8 cellular contexts compared by ENCODE assay signal in the genomic region with DNA sequence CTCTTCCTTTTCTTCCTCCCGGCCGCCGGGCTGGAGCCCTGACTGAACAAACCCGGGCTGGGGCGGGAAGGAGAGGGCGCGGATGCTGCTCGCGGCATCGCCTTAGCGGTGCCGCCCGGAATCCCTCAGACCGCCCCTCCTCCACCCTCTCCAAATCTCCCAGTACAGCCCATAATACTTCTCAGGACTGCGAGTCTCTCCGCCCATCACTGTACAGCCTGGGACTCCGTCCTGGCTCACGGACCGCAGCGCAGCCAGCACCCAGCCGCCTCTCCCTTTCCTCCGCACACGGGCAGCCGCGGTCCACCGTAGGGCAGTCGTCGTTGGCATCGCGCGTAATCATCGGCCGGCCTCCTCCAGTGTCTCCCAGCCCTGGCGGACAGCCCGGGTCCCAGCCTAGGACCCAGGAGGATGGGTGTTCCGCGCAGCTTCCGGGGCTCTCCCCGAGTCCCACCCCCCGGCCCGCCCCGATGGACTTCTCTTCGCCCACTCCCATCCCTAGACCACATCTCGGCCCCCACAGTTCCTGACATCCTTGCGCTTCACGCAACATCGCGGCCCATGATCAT. TPM values are rescaled to one million over a fixed set of nuclear protein-coding genes. Genes with fewer than 3 reads are reported as not detected.
DNase-seq lines count a peak whose midpoint lies in the region; ATAC-seq, FAIRE-seq and TF ChIP-seq lines count a peak whose summit lies in the region.
"Not testable (repeated sequence)": the region's sequence is repeated elsewhere in the genome, so short reads cannot be mapped to it uniquely, and the experiment has no call there.

No MANE protein-coding gene starts in this region.

- H3K4me2 ChIP-seq in keratinocyte (ENCODE audit: control insufficient read depth, extremely low read depth, insufficient read depth, low read depth, low read length): not testable (repeated sequence)

- H3K4me3 ChIP-seq in NT2/D1 (ENCODE audit: insufficient read length, low read depth) (peak overlapping the region; percentile 21), ectodermal cell (ENCODE audit: insufficient read depth, low read depth, low read length) (peak overlapping the region; percentile 22), keratinocyte (ENCODE audit: control insufficient read depth in 2 of 3, extremely low read depth in 1 of 3, insufficient read depth in 2 of 3, low read depth in 1 of 3, low read length in 3 of 3) (peak overlapping the region in 2 of 3 experiments; percentile 27 to 37), vagina (peak overlapping the region; percentile 38 to 40)

- no CpG with 5 or more reads among the region's 48 CpGs for WGBS in ectodermal cell, 2 experiments

- intact Hi-C loops in vagina (cut with DNase I): not testable (repeated sequence)

- H3K4me1 ChIP-seq in NT2/D1 (ENCODE audit: insufficient read depth, insufficient read length); ectodermal cell (ENCODE audit: control insufficient read depth, insufficient read depth, low read length); keratinocyte (ENCODE audit: control insufficient read depth, extremely low read depth, insufficient read depth, low read length); vagina: not testable (repeated sequence)

- not testable (repeated sequence) for TF ChIP-seq CTCF in keratinocyte (optimal IDR thresholded peaks at IDR 0.05 in 1 of 3, IDR thresholded peaks at IDR 0.05 in 1 of 3, conservative IDR thresholded peaks at IDR 0.05 in 1 of 3; ENCODE audit: extremely low read depth in 1 of 3, insufficient read depth in 2 of 3, low read length in 3 of 3); progenitor cell of endocrine pancreas (IDR thresholded peaks at IDR 0.05; ENCODE audit: unreplicated experiment); vagina (IDR thresholded peaks at IDR 0.05)

- H3K27ac ChIP-seq in ectodermal cell (ENCODE audit: insufficient read depth, low read depth, low read length, poor library complexity, severe bottlenecking); keratinocyte (ENCODE audit: control insufficient read depth, insufficient read depth, low read length): not testable (repeated sequence)
- peak overlapping the region; percentile 27 for H3K27ac ChIP-seq in vagina

- dilution Hi-C loops in keratinocyte (cut with MboI; ENCODE audit: extremely low pct_ligation_motif_present, low sequenced_read_pairs): not testable (repeated sequence)

- H3K4me3 Mint-ChIP-seq in activated T-cell treated with anti-CD3 and anti-CD28 coated beads, Interleukin-2, amount 50 U/mL, for 72 hours: peak overlapping the region in 1 of 2 donors; percentile 91
- H3K4me3 Mint-ChIP-seq in progenitor cell of endocrine pancreas (ENCODE audit: low read depth): peak overlapping the region; percentile 85

- H3K4me1 Mint-ChIP-seq in activated T-cell treated with anti-CD3 and anti-CD28 coated beads, Interleukin-2, amount 50 U/mL, for 72 hours (ENCODE audit: low read depth); progenitor cell of endocrine pancreas (ENCODE audit: low read depth): not testable (repeated sequence)

- FAIRE-seq in keratinocyte (lab: Jason Lieb, UNC): not testable (repeated sequence)

- not testable (repeated sequence) for H2AFZ ChIP-seq in keratinocyte (ENCODE audit: control insufficient read depth, low read length)

- not testable (repeated sequence) for H3K9me1 ChIP-seq in keratinocyte (ENCODE audit: control insufficient read depth, extremely low read depth, insufficient read depth, low read length)

- H3K9ac ChIP-seq in NT2/D1 (ENCODE audit: insufficient read length, low read depth); keratinocyte (ENCODE audit: control insufficient read depth, extremely low read depth, insufficient read depth, low read length): not testable (repeated sequence)

- not testable (repeated sequence) for TF ChIP-seq POLR2A in vagina (IDR thresholded peaks at IDR 0.05)

- not testable (repeated sequence) for H3K79me2 ChIP-seq in keratinocyte (ENCODE audit: control insufficient read depth, insufficient read depth, low read length)

- H4K20me1 ChIP-seq in keratinocyte (ENCODE audit: control insufficient read depth, extremely low read depth, insufficient read depth, low read length): not testable (repeated sequence)

- ATAC-seq in GM18517 (IDR thresholded peaks at IDR 0.05; ENCODE audit: unreplicated experiment) (peak; percentile 3), HG02642 (IDR thresholded peaks at IDR 0.05; ENCODE audit: poor library complexity, unreplicated experiment) (peak; percentile 7)
- ATAC-seq in activated T-cell treated with anti-CD3 and anti-CD28 coated beads, Interleukin-2, amount 50 U/mL, for 72 hours (replicated peaks in 1 of 2): peak; percentile 1 to 3

- H3K9me3 Mint-ChIP-seq in activated T-cell treated with anti-CD3 and anti-CD28 coated beads, Interleukin-2, amount 50 U/mL, for 72 hours; progenitor cell of endocrine pancreas (ENCODE audit: low read depth): not testable (repeated sequence)

- not testable (repeated sequence) for DNase-seq in NT2/D1 (ENCODE audit: low read depth, low spot score); activated T-cell treated with anti-CD3 and anti-CD28 coated beads, Interleukin-2, amount 50 U/mL, for 72 hours; keratinocyte (ENCODE audit: low read depth, low spot score); progenitor cell of endocrine pancreas (ENCODE audit: low spot score, unreplicated experiment); vagina (ENCODE audit: extremely low spot score in 2 of 2)

- H3K36me3 Mint-ChIP-seq in activated T-cell treated with anti-CD3 and anti-CD28 coated beads, Interleukin-2, amount 50 U/mL, for 72 hours (ENCODE audit: insufficient read depth in 2 of 2); progenitor cell of endocrine pancreas (ENCODE audit: insufficient read depth): not testable (repeated sequence)

- H3K27me3 Mint-ChIP-seq in activated T-cell treated with anti-CD3 and anti-CD28 coated beads, Interleukin-2, amount 50 U/mL, for 72 hours (ENCODE audit: low read depth); progenitor cell of endocrine pancreas: not testable (repeated sequence)

- not testable (repeated sequence) for H3K27ac Mint-ChIP-seq in activated T-cell treated with anti-CD3 and anti-CD28 coated beads, Interleukin-2, amount 50 U/mL, for 72 hours; progenitor cell of endocrine pancreas

- not testable (repeated sequence) for H3K27me3 ChIP-seq in NT2/D1 (ENCODE audit: insufficient read depth, insufficient read length); ectodermal cell (ENCODE audit: control insufficient read depth, insufficient read depth, low read length, poor library complexity, severe bottlenecking); keratinocyte (ENCODE audit: control insufficient read depth, extremely low read depth, insufficient read depth, low read length); vagina

- H3K9me3 ChIP-seq in NT2/D1 (ENCODE audit: insufficient read depth, low read length); ectodermal cell (ENCODE audit: control insufficient read depth, low read length); keratinocyte (ENCODE audit: control insufficient read depth, low read depth, low read length); vagina: not testable (repeated sequence)

- not testable (repeated sequence) for H3K36me3 ChIP-seq in NT2/D1 (ENCODE audit: insufficient read depth, insufficient read length, low read length); ectodermal cell (ENCODE audit: control insufficient read depth, insufficient read depth, low read length); keratinocyte (ENCODE audit: control insufficient read depth in 2 of 2, extremely low read depth in 1 of 2, insufficient read depth in 2 of 2, low read length in 2 of 2); vagina

RNA-seq across cellular contexts. Expression of gene SRGAP2C, which starts 0.4 kb away (rescaled TPM):
- 10 to 100 TPM; 19.1 to 23.5 TPM for total RNA-seq in activated T-cell treated with anti-CD3 and anti-CD28 coated beads, Interleukin-2, amount 50 U/mL, for 72 hours
- 14.9 TPM for polyA plus RNA-seq in ectodermal cell (2013, experiment 1 of 4)
- polyA plus RNA-seq in ectodermal cell (2013, experiment 2 of 4): 12.7 TPM
- polyA plus RNA-seq in ectodermal cell (2013, experiment 3 of 4): 12.8 TPM
- 13.5 TPM for polyA plus RNA-seq in ectodermal cell (2013, experiment 4 of 4)
- polyA plus RNA-seq in keratinocyte: 3.0 to 4.5 TPM (median 4.2 TPM) in 3 replicates
- polyA plus RNA-seq in keratinocyte (2011; ENCODE audit: low read depth): 4.9 TPM
- 2.2 and 3.3 TPM in 2 replicates for polyA plus RNA-seq in keratinocyte (2011; cell fraction: cytosol; rRNA removed)
- 5.6 and 7.0 TPM in 2 replicates for polyA plus RNA-seq in keratinocyte (2011; cell fraction: nucleus; rRNA removed)
- polyA plus RNA-seq in keratinocyte (2012; ENCODE audit: low replicate concordance): 3.7 and 4.4 TPM in 2 replicates
- polyA minus RNA-seq in keratinocyte: 3.4 to 7.9 TPM (median 6.6 TPM) in 3 replicates
- 3.8 TPM for polyA minus RNA-seq in keratinocyte (2011; cell fraction: cytosol; rRNA and poly(A)+ RNA removed)
- polyA minus RNA-seq in keratinocyte (2011; cell fraction: nucleus; rRNA and poly(A)+ RNA removed): 6.5 and 10.3 TPM in 2 replicates
- total RNA-seq in progenitor cell of endocrine pancreas (14.4 and 18.2 TPM in 2 replicates), vagina (23.8 TPM)

RNA-seq across cellular contexts. Expression of gene FAM72B, which starts 1.1 kb away (rescaled TPM):
- 10 to 100 TPM; 34.6 to 58.1 TPM for total RNA-seq in activated T-cell treated with anti-CD3 and anti-CD28 coated beads, Interleukin-2, amount 50 U/mL, for 72 hours
- polyA plus RNA-seq in ectodermal cell (2013, experiment 1 of 4): 15.8 TPM
- polyA plus RNA-seq in ectodermal cell (2013, experiment 2 of 4): 11.6 TPM
- 13.3 TPM for polyA plus RNA-seq in ectodermal cell (2013, experiment 3 of 4)
- polyA plus RNA-seq in ectodermal cell (2013, experiment 4 of 4): 14.4 TPM
- polyA plus RNA-seq in keratinocyte: 1.2 to 5.6 TPM (median 2.5 TPM) in 3 replicates
- not detected for polyA plus RNA-seq in keratinocyte (2011; ENCODE audit: low read depth)
- 0.81 and 1.3 TPM in 2 replicates for polyA plus RNA-seq in keratinocyte (2011; cell fraction: cytosol; rRNA removed)
- polyA plus RNA-seq in keratinocyte (2011; cell fraction: nucleus; rRNA removed): 1.4 and 4.5 TPM in 2 replicates
- polyA plus RNA-seq in keratinocyte (2012; ENCODE audit: low replicate concordance): 0.86 and 2.9 TPM in 2 replicates
- polyA minus RNA-seq in keratinocyte: 1.9 to 3.5 TPM (median 3.2 TPM) in 3 replicates
- 4.6 TPM for polyA minus RNA-seq in keratinocyte (2011; cell fraction: cytosol; rRNA and poly(A)+ RNA removed)
- 1.6 and 4.1 TPM in 2 replicates for polyA minus RNA-seq in keratinocyte (2011; cell fraction: nucleus; rRNA and poly(A)+ RNA removed)
- total RNA-seq in progenitor cell of endocrine pancreas (2.0 and 3.1 TPM in 2 replicates), vagina (1.7 TPM)
